Comparison of ENCODE assay signal across 16 cellular contexts in genomic region chr10:73641272-73642060, GRCh38. TPM values are rescaled to one million over a fixed set of nuclear protein-coding genes. Genes with fewer than 3 reads are reported as not detected.
DNase-seq lines count a peak whose midpoint lies in the region; ATAC-seq and TF ChIP-seq lines count a peak whose summit lies in the region.
"Had no signal": no experiment of that assay in that cellular context is flagged by ENCODE, and none has a peak within 500 bp of the region (broad histone marks: within the 10 kb centered on the region; RNA-seq: fewer than 3 reads in every experiment).

Gene MYOZ1 (minus strand): TSS chr10:73641474. CDS start chr10:73640017, 1,457 bp downstream.

- peaks cover 13 to 20% of the 10 kb centered on the region in 2 experiments for H3K4me1 ChIP-seq in trophoblast cell (ENCODE audit: control insufficient read depth in 1 of 2, insufficient read depth in 2 of 2, low read length in 2 of 2)

- H2AFZ ChIP-seq in trophoblast cell (ENCODE audit: insufficient read depth, low read length, poor library complexity) = peak within 1 kb of the TSS; percentile 68

- H3K9me3 ChIP-seq in trophoblast cell (ENCODE audit: insufficient read depth, low read depth, low read length) = no peaks in the 10 kb centered on the region

- H3K79me2 ChIP-seq in trophoblast cell (ENCODE audit: control insufficient read depth, insufficient read depth, low read length, poor library complexity) = peaks cover 3% of the 10 kb centered on the region

- ATAC-seq in GM19351 (IDR thresholded peaks at IDR 0.05; ENCODE audit: unreplicated experiment) = no peak
- ATAC-seq: naive thymus-derived CD8-positive, alpha-beta T cell; stimulated activated effector memory CD8-positive, alpha-beta T cell treated with anti-CD3 and anti-CD28 coated beads, Interleukin-12 subunit alpha, Interleukin-12 subunit beta, amount 100 ng/mL, for 72 hours had no signal

- peak within 1 kb of the TSS; percentile 66 for H2AK5ac ChIP-seq in trophoblast cell (ENCODE audit: low read length)

- no peak within 1 kb of the TSS for H3K23ac ChIP-seq in trophoblast cell (ENCODE audit: low read length)

- H3K79me1 ChIP-seq in trophoblast cell (ENCODE audit: low read length) = peaks cover 10% of the 10 kb centered on the region

- H3K4me2 ChIP-seq in trophoblast cell (ENCODE audit: low read length) = peak within 1 kb of the TSS; percentile 45

- peak within 1 kb of the TSS; percentile 92 for H4K91ac ChIP-seq in trophoblast cell (ENCODE audit: low read depth, low read length)

- peak within 1 kb of the TSS; percentile 71 for H4K8ac ChIP-seq in trophoblast cell (ENCODE audit: low read depth, low read length)

- WGBS in trophoblast cell (ENCODE audit: extremely low coverage, insufficient coverage, insufficient read length) = no CpG with 5 or more reads among the region's 9 CpGs

- peak within 1 kb of the TSS; percentile 64 for H3K18ac ChIP-seq in trophoblast cell (ENCODE audit: low read length)

- H3K14ac ChIP-seq in trophoblast cell (ENCODE audit: low read length) = peak within 1 kb of the TSS; percentile 79

- H3K27me3 ChIP-seq in trophoblast cell (ENCODE audit: insufficient read depth, low read length) = no peaks in the 10 kb centered on the region

- no peak within 1 kb of the TSS for H3K9ac ChIP-seq in trophoblast cell (ENCODE audit: low read length)

- peak within 1 kb of the TSS; percentile 81 for H2BK5ac ChIP-seq in trophoblast cell (ENCODE audit: low read depth, low read length, poor library complexity)

- H4K12ac ChIP-seq in trophoblast cell (ENCODE audit: low read depth, low read length) = peak within 1 kb of the TSS; percentile 56

- TF ChIP-seq CTCF in coronary artery (IDR thresholded peaks at IDR 0.05) = no peak

- H3K4me3 ChIP-seq in coronary artery = peak within 1 kb of the TSS; percentile 60
- no peak within 1 kb of the TSS for H3K4me3 ChIP-seq in trophoblast cell (ENCODE audit: low read depth, low read length)

- peak within 1 kb of the TSS; percentile 41 for H3K4ac ChIP-seq in trophoblast cell (ENCODE audit: low read depth, low read length)

- H2BK12ac ChIP-seq in trophoblast cell (ENCODE audit: low read length) = peak within 1 kb of the TSS; percentile 97

- peak within 1 kb of the TSS; percentile 88 for H3K27ac ChIP-seq in coronary artery
- H3K27ac ChIP-seq in trophoblast cell (ENCODE audit: low read depth, low read length) = peak within 1 kb of the TSS; percentile 83
- H3K27ac ChIP-seq: RWPE1 had no signal

- H3K36me3 ChIP-seq in trophoblast cell (ENCODE audit: control insufficient read depth in 1 of 2, insufficient read depth in 2 of 2, low read length in 2 of 2) = no peaks in the 10 kb centered on the region

- DNase-seq in ELR (ENCODE audit: low read depth) (peak; percentile 49), MV-4-11 (lab: John Stamatoyannopoulos, UW) (peak; percentile 67), coronary artery (ENCODE audit: low spot score) (no peak), trophoblast cell (peak; percentile 37 to 66), NCI-H82 (lab: John Stamatoyannopoulos, UW) (no peak), SHP77 treated with DMSO at 0.1 percent for 48 hours (lab: John Stamatoyannopoulos, UW) (no peak), cortex of kidney (lab: John Stamatoyannopoulos, UW) (no peak)
- DNase-seq: activated CD4-positive, alpha-beta T cell treated with anti-CD3 and anti-CD28 coated beads, Interleukin-2, amount 10 ng/mL, durations not matched to agents 7 days and 5 days; activated naive CD8-positive, alpha-beta T cell treated with anti-CD3 and anti-CD28 coated beads for 36 hours; Calu3; effector memory CD4-positive, alpha-beta T cell; naive thymus-derived CD8-positive, alpha-beta T cell; NCI-H2029 treated with DMSO at 0.1 percent for 48 hours had no signal

- H2BK120ac ChIP-seq in trophoblast cell (ENCODE audit: insufficient read depth, low read length, poor library complexity) = peak within 1 kb of the TSS; percentile 93

RNA-seq across cellular contexts. Expression of gene MYOZ1, which starts in this region (rescaled TPM):
- 16.9 and 17.4 TPM in 2 replicates for polyA plus RNA-seq in trophoblast cell (2013)
- polyA plus RNA-seq: naive thymus-derived CD8-positive, alpha-beta T cell had no signal

Comparison
In these comparisons a context has a peak if more than half of its experiments do, and no peak if none do; other contexts are left out.
1. DNase-seq: peak in ELR (single experiment), MV-4-11 (single experiment) and trophoblast cell (2 of 2); none in coronary artery (single experiment), NCI-H82 (single experiment), SHP77 treated with DMSO at 0.1 percent for 48 hours (single experiment) and cortex of kidney (single experiment).